In the genomic region with DNA sequence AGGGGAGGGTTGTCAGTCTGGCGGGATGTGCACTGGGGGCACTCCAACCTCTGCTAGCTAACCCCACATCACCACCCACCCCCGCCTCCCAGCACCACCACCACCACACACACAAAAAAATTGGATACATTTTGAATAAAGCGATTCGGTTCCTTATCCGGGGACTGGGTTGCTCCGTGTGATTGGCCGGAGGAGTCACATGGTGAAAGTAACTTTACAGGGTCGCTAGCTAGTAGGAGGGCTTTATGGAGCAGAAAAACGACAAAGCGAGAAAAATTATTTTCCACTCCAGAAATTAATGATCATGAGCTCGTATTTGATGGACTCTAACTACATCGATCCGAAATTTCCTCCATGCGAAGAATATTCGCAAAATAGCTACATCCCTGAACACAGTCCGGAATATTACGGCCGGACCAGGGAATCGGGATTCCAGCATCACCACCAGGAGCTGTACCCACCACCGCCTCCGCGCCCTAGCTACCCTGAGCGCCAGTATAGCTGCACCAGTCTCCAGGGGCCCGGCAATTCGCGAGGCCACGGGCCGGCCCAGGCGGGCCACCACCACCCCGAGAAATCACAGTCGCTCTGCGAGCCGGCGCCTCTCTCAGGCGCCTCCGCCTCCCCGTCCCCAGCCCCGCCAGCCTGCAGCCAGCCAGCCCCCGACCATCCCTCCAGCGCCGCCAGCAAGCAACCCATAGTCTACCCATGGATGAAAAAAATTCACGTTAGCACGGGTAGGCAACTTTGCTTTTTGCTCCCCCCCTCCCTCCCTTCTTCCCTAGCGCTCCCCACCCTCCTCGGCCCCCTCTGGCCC, we compare ENCODE assay signal across 8 cellular contexts. TPM values are rescaled to one million over a fixed set of nuclear protein-coding genes. Genes with fewer than 3 reads are reported as not detected.
DNase-seq lines count a peak whose midpoint lies in the region; ATAC-seq, FAIRE-seq and TF ChIP-seq lines count a peak whose summit lies in the region.

A gene (plus strand): TSS at position 211 of the 817 bp plus-strand sequence. CDS start 88 bp downstream, at position 299.

- H3K36me3 ChIP-seq in keratinocyte (ENCODE audit: control insufficient read depth in 2 of 2, extremely low read depth in 1 of 2, insufficient read depth in 2 of 2, low read length in 2 of 2) = no peaks in the 10 kb centered on the region
- no peaks in the 10 kb centered on the region for H3K36me3 ChIP-seq in subcutaneous abdominal adipose tissue (ENCODE audit: control insufficient read depth in 5 of 5, insufficient read depth in 5 of 5, low read length in 5 of 5)

- no peak for DNase-seq in activated naive CD4-positive, alpha-beta T cell (lab: John Stamatoyannopoulos, UW)
- DNase-seq in keratinocyte (ENCODE audit: low read depth, low spot score) (no peak), NCI-H526 treated with DMSO at 0.1 percent for 48 hours (lab: John Stamatoyannopoulos, UW) (no peak), erythroblast (lab: John Stamatoyannopoulos, UW) (no peak)

- TF ChIP-seq CTCF in keratinocyte (optimal IDR thresholded peaks at IDR 0.05 in 1 of 3, IDR thresholded peaks at IDR 0.05 in 1 of 3, conservative IDR thresholded peaks at IDR 0.05 in 1 of 3; ENCODE audit: extremely low read depth in 1 of 3, insufficient read depth in 2 of 3, low read length in 3 of 3) = no peak

- peak within 1 kb of the TSS; percentile 47 for H3K27ac ChIP-seq in keratinocyte (ENCODE audit: control insufficient read depth, insufficient read depth, low read length)
- H3K27ac ChIP-seq in subcutaneous abdominal adipose tissue (ENCODE audit: low read depth, low read length) = no peak within 1 kb of the TSS

- ATAC-seq in HG03280 (IDR thresholded peaks at IDR 0.05; ENCODE audit: unreplicated experiment) = peak; percentile 50

- H3K27me3 Mint-ChIP-seq in activated naive CD4-positive, alpha-beta T cell treated with anti-CD3 and anti-CD28 coated beads, Interleukin-2, amount 50 U/mL, for 24 hours = peaks cover 71% of the 10 kb centered on the region
- peaks cover 45% of the 10 kb centered on the region for H3K27me3 Mint-ChIP-seq in activated naive CD8-positive, alpha-beta T cell

- peak within 1 kb of the TSS; percentile 68 for H3K4me2 ChIP-seq in keratinocyte (ENCODE audit: control insufficient read depth, extremely low read depth, insufficient read depth, low read depth, low read length)

- peak within 1 kb of the TSS; percentile 67 for H3K4me3 Mint-ChIP-seq in activated naive CD4-positive, alpha-beta T cell treated with anti-CD3 and anti-CD28 coated beads, Interleukin-2, amount 50 U/mL, for 24 hours
- H3K4me3 Mint-ChIP-seq in activated naive CD8-positive, alpha-beta T cell = peak within 1 kb of the TSS; percentile 85

- H3K9me3 ChIP-seq in keratinocyte (ENCODE audit: control insufficient read depth, low read depth, low read length) (no peaks in the 10 kb centered on the region), subcutaneous abdominal adipose tissue (ENCODE audit: control insufficient read depth in 5 of 5, low read length in 5 of 5) (no peaks in the 10 kb centered on the region)

- H3K9me1 ChIP-seq in keratinocyte (ENCODE audit: control insufficient read depth, extremely low read depth, insufficient read depth, low read length) = no peaks in the 10 kb centered on the region

- no peaks in the 10 kb centered on the region for H4K20me1 ChIP-seq in keratinocyte (ENCODE audit: control insufficient read depth, extremely low read depth, insufficient read depth, low read length)

- H3K4me1 Mint-ChIP-seq in activated naive CD4-positive, alpha-beta T cell treated with anti-CD3 and anti-CD28 coated beads, Interleukin-2, amount 50 U/mL, for 24 hours = peaks cover 37% of the 10 kb centered on the region
- H3K4me1 Mint-ChIP-seq in activated naive CD8-positive, alpha-beta T cell (ENCODE audit: low read depth) = peaks cover 34% of the 10 kb centered on the region

- H3K9me3 Mint-ChIP-seq in activated naive CD4-positive, alpha-beta T cell treated with anti-CD3 and anti-CD28 coated beads, Interleukin-2, amount 50 U/mL, for 24 hours = no peaks in the 10 kb centered on the region
- H3K9me3 Mint-ChIP-seq in activated naive CD8-positive, alpha-beta T cell (ENCODE audit: low read depth) = no peaks in the 10 kb centered on the region

- FAIRE-seq in keratinocyte (lab: Jason Lieb, UNC) = no peak

- H3K9ac ChIP-seq in keratinocyte (ENCODE audit: control insufficient read depth, extremely low read depth, insufficient read depth, low read length) = peak within 1 kb of the TSS; percentile 69
- H3K9ac ChIP-seq in subcutaneous abdominal adipose tissue (ENCODE audit: low read length in 5 of 5) = peak within 1 kb of the TSS in 1 of 5 donors; percentile 2

- H3K27ac Mint-ChIP-seq in activated naive CD4-positive, alpha-beta T cell treated with anti-CD3 and anti-CD28 coated beads, Interleukin-2, amount 50 U/mL, for 24 hours = peak within 1 kb of the TSS; percentile 35
- H3K27ac Mint-ChIP-seq in activated naive CD8-positive, alpha-beta T cell = peak within 1 kb of the TSS; percentile 61

- H3K4me3 ChIP-seq in keratinocyte (ENCODE audit: control insufficient read depth in 2 of 3, extremely low read depth in 1 of 3, insufficient read depth in 2 of 3, low read depth in 1 of 3, low read length in 3 of 3) (peak within 1 kb of the TSS in 1 of 3 experiments; percentile 32), subcutaneous abdominal adipose tissue (ENCODE audit: low read depth in 1 of 5, low read length in 5 of 5) (peak within 1 kb of the TSS; percentile 29 to 49 (median 42))

- H2AFZ ChIP-seq in keratinocyte (ENCODE audit: control insufficient read depth, low read length) = peak within 1 kb of the TSS; percentile 52

- no peaks in the 10 kb centered on the region for H3K79me2 ChIP-seq in keratinocyte (ENCODE audit: control insufficient read depth, insufficient read depth, low read length)

- TF ChIP-seq POLR2A in erythroblast (IDR thresholded peaks at IDR 0.05; ENCODE audit: low read length) = no peak

- dilution Hi-C loops in keratinocyte (cut with MboI; ENCODE audit: extremely low pct_ligation_motif_present, low sequenced_read_pairs) = no loop called here

- H3K4me1 ChIP-seq in keratinocyte (ENCODE audit: control insufficient read depth, extremely low read depth, insufficient read depth, low read length) (peaks cover 25% of the 10 kb centered on the region), subcutaneous abdominal adipose tissue (ENCODE audit: control insufficient read depth in 5 of 5, insufficient read depth in 5 of 5, low read length in 5 of 5) (peaks cover 2 to 28% (median 23%) of the 10 kb centered on the region in 5 donors)

- no peaks in the 10 kb centered on the region for H3K36me3 Mint-ChIP-seq in activated naive CD4-positive, alpha-beta T cell treated with anti-CD3 and anti-CD28 coated beads, Interleukin-2, amount 50 U/mL, for 24 hours
- H3K36me3 Mint-ChIP-seq in activated naive CD8-positive, alpha-beta T cell = no peaks in the 10 kb centered on the region

- no peaks in the 10 kb centered on the region for H3K27me3 ChIP-seq in keratinocyte (ENCODE audit: control insufficient read depth, extremely low read depth, insufficient read depth, low read length)
- H3K27me3 ChIP-seq in subcutaneous abdominal adipose tissue (ENCODE audit: control insufficient read depth in 5 of 5, insufficient read depth in 4 of 5, low read length in 5 of 5) = peaks cover 0 to 25% (median 8%) of the 10 kb centered on the region in 5 donors

RNA-seq across cellular contexts. Expression of the gene that starts here (rescaled TPM):
- 0.81 to 1.8 TPM (median 1.8 TPM) in 3 replicates for polyA plus RNA-seq in keratinocyte
- polyA plus RNA-seq in keratinocyte (2011; ENCODE audit: low read depth) = 0.19 TPM
- 0.73 and 1.2 TPM in 2 replicates for polyA plus RNA-seq in keratinocyte (2011; cell fraction: cytosol; rRNA removed)
- 2.1 and 3.1 TPM in 2 replicates for polyA plus RNA-seq in keratinocyte (2011; cell fraction: nucleus; rRNA removed)
- polyA plus RNA-seq in keratinocyte (2012; ENCODE audit: low replicate concordance) = 1.1 and 2.3 TPM in 2 replicates
- polyA minus RNA-seq in keratinocyte = 0.16 to 1.5 TPM in 2 of 3 replicates, not detected in the other
- not detected for polyA minus RNA-seq in keratinocyte (2011; cell fraction: cytosol; rRNA and poly(A)+ RNA removed)
- polyA minus RNA-seq in keratinocyte (2011; cell fraction: nucleus; rRNA and poly(A)+ RNA removed) = 0.39 TPM in 1 of 2 replicates, not detected in the other
